In the genomic region with DNA sequence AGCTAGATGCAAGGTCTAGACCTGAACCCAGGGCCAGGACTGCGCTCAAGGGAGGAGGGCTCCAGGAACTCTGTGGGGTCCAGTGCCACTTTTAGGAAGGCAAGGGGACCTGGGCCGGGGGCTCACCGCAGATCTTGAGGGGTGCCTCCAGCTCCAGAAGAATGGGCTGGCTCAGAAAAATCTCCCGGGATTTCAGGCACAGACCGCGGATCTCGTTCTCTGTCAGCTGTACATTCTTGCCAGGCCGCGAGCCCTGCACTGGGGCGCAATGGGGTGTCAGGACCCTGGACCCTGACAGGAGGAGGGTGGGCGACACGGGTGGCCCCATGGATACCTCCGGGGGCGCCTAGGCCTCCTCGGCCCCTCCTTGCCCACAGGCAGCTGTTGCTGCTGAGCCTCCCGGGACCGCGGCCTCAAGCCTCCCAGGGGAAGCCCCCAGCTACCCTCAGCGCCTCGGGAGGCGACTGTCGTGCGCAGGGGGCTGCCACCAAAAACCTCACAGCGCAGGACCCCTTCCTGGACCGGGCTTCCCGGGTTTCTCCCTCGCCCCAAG, we compare ENCODE assay signal across 8 cellular contexts. TPM values are rescaled to one million over a fixed set of nuclear protein-coding genes. Genes with fewer than 3 reads are reported as not detected.
DNase-seq lines count a peak whose midpoint lies in the region; ATAC-seq and TF ChIP-seq lines count a peak whose summit lies in the region.

No MANE protein-coding gene starts in this region.

- H2AFZ ChIP-seq in fibroblast of lung (ENCODE audit: low read length) = no peak overlapping the region

- intact Hi-C loops in CD14-positive monocyte (cut with micrococcal nuclease) = loop anchor here (1.0 to 5.0 kb wide), 2 partner anchors 66 to 105 kb away; partner anchors contain the start of gene TMEM134 (in 1 of the 2)

- H3K27ac Mint-ChIP-seq in CD14-positive monocyte = peak overlapping the region in 6 of 7 donors; percentile 10 to 82 (median 70)

- H4K20me1 ChIP-seq in fibroblast of lung (ENCODE audit: control insufficient read depth, extremely low read depth, insufficient read depth, low read length) = no peaks in the 10 kb centered on the region

- H3K27me3 ChIP-seq in RWPE2 (ENCODE audit: insufficient read depth, poor library complexity, severe bottlenecking) (no peaks in the 10 kb centered on the region), fibroblast of lung (ENCODE audit: control insufficient read depth, insufficient read depth, low read length) (no peaks in the 10 kb centered on the region), rectal smooth muscle tissue (ENCODE audit: control insufficient read depth, insufficient read depth, low read length) (no peaks in the 10 kb centered on the region)

- H3K4me1 ChIP-seq in RWPE2 (ENCODE audit: insufficient read depth, poor library complexity, severe bottlenecking) (no peaks in the 10 kb centered on the region), fibroblast of lung (ENCODE audit: control insufficient read depth, extremely low read depth, insufficient read depth, low read length) (peaks cover 6% of the 10 kb centered on the region), rectal smooth muscle tissue (ENCODE audit: control insufficient read depth, insufficient read depth, low read length) (peaks cover 13% of the 10 kb centered on the region)

- H3K27me3 Mint-ChIP-seq in CD14-positive monocyte (ENCODE audit: low read depth in 3 of 3) = no peaks in the 10 kb centered on the region

- peaks cover 36 to 46% of the 10 kb centered on the region in 2 donors for H3K36me3 Mint-ChIP-seq in CD14-positive monocyte

- no peaks in the 10 kb centered on the region for H3K9me3 ChIP-seq in RWPE2 (ENCODE audit: severe bottlenecking)
- H3K9me3 ChIP-seq in fibroblast of lung (ENCODE audit: control insufficient read depth, insufficient read depth, low read depth, low read length) = no peaks in the 10 kb centered on the region

- no peak for TF ChIP-seq CTCF in CD14-positive monocyte (IDR thresholded peaks at IDR 0.05)
- no peak for TF ChIP-seq CTCF in RWPE2 (IDR thresholded peaks at IDR 0.05; ENCODE audit: poor library complexity, severe bottlenecking)
- TF ChIP-seq CTCF in fibroblast of lung (conservative IDR thresholded peaks at IDR 0.05 in 1 of 2, IDR thresholded peaks at IDR 0.05 in 1 of 2; ENCODE audit: low read depth in 1 of 2, low read length in 2 of 2) = no peak

- H3K4me2 ChIP-seq in fibroblast of lung (ENCODE audit: extremely low read depth, insufficient read depth, low read length) = peak overlapping the region; percentile 94

- no peaks in the 10 kb centered on the region for H3K9me3 Mint-ChIP-seq in CD14-positive monocyte

- ATAC-seq in GM21786 (IDR thresholded peaks at IDR 0.05; ENCODE audit: unreplicated experiment) (peak; percentile 16), RWPE2 (ENCODE audit: low read depth) (peak; percentile 7)

- H3K27ac ChIP-seq in RWPE2 (ENCODE audit: poor library complexity, severe bottlenecking) (peak overlapping the region; percentile 80), fibroblast of lung (ENCODE audit: insufficient read depth, low read length) (peak overlapping the region; percentile 89), rectal smooth muscle tissue (ENCODE audit: low read depth, low read length) (peak overlapping the region; percentile 91)

- H3K9ac ChIP-seq in fibroblast of lung (ENCODE audit: insufficient read depth, low read length) (peak overlapping the region; percentile 86), rectal smooth muscle tissue (ENCODE audit: low read length) (peak overlapping the region; percentile 81)

- peaks cover 41% of the 10 kb centered on the region for H3K36me3 ChIP-seq in RWPE2 (ENCODE audit: low read depth)
- peaks cover 20% of the 10 kb centered on the region for H3K36me3 ChIP-seq in fibroblast of lung (ENCODE audit: control insufficient read depth, insufficient read depth, low read length)
- H3K36me3 ChIP-seq in rectal smooth muscle tissue (ENCODE audit: control insufficient read depth, insufficient read depth, low read length) = peaks cover 20% of the 10 kb centered on the region

- DNase-seq in CD14-positive monocyte (ENCODE audit: low spot score) (no peak), RWPE2 (ENCODE audit: low spot score) (no peak), fibroblast of lung (ENCODE audit: low read depth in 2 of 2) (no peak), HT-29 (ENCODE audit: low spot score) (no peak), NCI-H345 (lab: John Stamatoyannopoulos, UW) (no peak)
- no peak for DNase-seq in stimulated activated CD4-positive, alpha-beta T cell treated with anti-CD3 and anti-CD28 coated beads, Interleukin-4, amount 100 ng/mL, for 1 hour

- peaks cover 71% of the 10 kb centered on the region for H3K4me1 Mint-ChIP-seq in CD14-positive monocyte

- peak overlapping the region; percentile 78 to 87 for H3K4me3 Mint-ChIP-seq in CD14-positive monocyte

- peaks cover 24% of the 10 kb centered on the region for H3K79me2 ChIP-seq in fibroblast of lung (ENCODE audit: control insufficient read depth, insufficient read depth, low read length)

- peak overlapping the region; percentile 78 for H3K4me3 ChIP-seq in RWPE2 (ENCODE audit: severe bottlenecking)
- H3K4me3 ChIP-seq in fibroblast of lung (replicated peaks in 1 of 4; ENCODE audit: control extremely low read depth in 1 of 4, insufficient read depth in 1 of 4, low read depth in 3 of 4, low read length in 4 of 4) = peak overlapping the region; percentile 80 to 99 (median 92)
- peak overlapping the region; percentile 87 for H3K4me3 ChIP-seq in rectal smooth muscle tissue (ENCODE audit: low read length)

RNA-seq across cellular contexts. Expression of gene PPP1CA, which starts 0.6 kb away (rescaled TPM):
- polyA plus RNA-seq in CD14-positive monocyte = 100 to 1,000 TPM; 461 to 551 TPM
- 90.7 and 104 TPM in 2 replicates for total RNA-seq in fibroblast of lung
- 135 and 218 TPM in 2 replicates for polyA plus RNA-seq in fibroblast of lung
- 147 and 213 TPM in 2 replicates for polyA plus RNA-seq in fibroblast of lung (2012)
- 287 and 410 TPM in 2 replicates for polyA minus RNA-seq in fibroblast of lung (ENCODE audit: low replicate concordance)
- 610 and 631 TPM in 2 replicates for total RNA-seq in HT-29 (2014; rRNA removed; shearing (Covaris generic))

RNA-seq across cellular contexts. Expression of gene TBC1D10C, which starts 2.9 kb away (rescaled TPM):
- polyA plus RNA-seq in CD14-positive monocyte (10 to 100 TPM; 68.6 to 72.9 TPM), fibroblast of lung (0.05 TPM in 1 of 2 replicates, not detected in the other)
- not detected in 2 replicates for total RNA-seq in fibroblast of lung
- 0.10 TPM in 1 of 2 replicates, not detected in the other for polyA plus RNA-seq in fibroblast of lung (2012)
- polyA minus RNA-seq in fibroblast of lung (ENCODE audit: low replicate concordance) = not detected in 2 replicates
- 0.15 TPM in 1 of 2 replicates, not detected in the other for total RNA-seq in HT-29 (2014; rRNA removed; shearing (Covaris generic))

RNA-seq across cellular contexts. Expression of gene RAD9A, which starts 9.2 kb away (rescaled TPM):
- polyA plus RNA-seq in CD14-positive monocyte = 1 to 10 TPM; 3.7 to 3.8 TPM
- total RNA-seq in fibroblast of lung = 3.8 and 6.4 TPM in 2 replicates
- polyA plus RNA-seq in fibroblast of lung = 3.5 and 5.9 TPM in 2 replicates
- polyA plus RNA-seq in fibroblast of lung (2012) = 5.5 and 9.3 TPM in 2 replicates
- 5.2 and 6.4 TPM in 2 replicates for polyA minus RNA-seq in fibroblast of lung (ENCODE audit: low replicate concordance)
- 35.2 and 38.4 TPM in 2 replicates for total RNA-seq in HT-29 (2014; rRNA removed; shearing (Covaris generic))

RNA-seq across cellular contexts. Expression of gene CARNS1, which starts 14.5 kb away (rescaled TPM):
- polyA plus RNA-seq in CD14-positive monocyte (not detected), fibroblast of lung (0.02 and 0.05 TPM in 2 replicates)
- under 0.01 and 0.17 TPM in 2 replicates for total RNA-seq in fibroblast of lung
- 0.06 and 0.10 TPM in 2 replicates for polyA plus RNA-seq in fibroblast of lung (2012)
- not detected in 2 replicates for polyA minus RNA-seq in fibroblast of lung (ENCODE audit: low replicate concordance)
- 0.70 and 0.76 TPM in 2 replicates for total RNA-seq in HT-29 (2014; rRNA removed; shearing (Covaris generic))

RNA-seq across cellular contexts. Expression of gene RPS6KB2, which starts 27.3 kb away (rescaled TPM):
- 10 to 100 TPM; 51.6 to 53.8 TPM for polyA plus RNA-seq in CD14-positive monocyte
- 26.2 and 30.6 TPM in 2 replicates for total RNA-seq in fibroblast of lung
- 29.0 and 34.0 TPM in 2 replicates for polyA plus RNA-seq in fibroblast of lung
- polyA plus RNA-seq in fibroblast of lung (2012) = 31.3 and 44.0 TPM in 2 replicates
- polyA minus RNA-seq in fibroblast of lung (ENCODE audit: low replicate concordance) = 58.2 and 91.7 TPM in 2 replicates
- total RNA-seq in HT-29 (2014; rRNA removed; shearing (Covaris generic)) = 125 and 137 TPM in 2 replicates
